Comparison of ENCODE assay signal across 8 cellular contexts in genomic region chr2:64327510-64328414, GRCh38.
DNase-seq lines count a peak whose midpoint lies in the region; ATAC-seq and TF ChIP-seq lines count a peak whose summit lies in the region.

No MANE protein-coding gene starts in this region.

- H3K4me1 Mint-ChIP-seq in nephron: peaks cover 40% of the 10 kb centered on the region

- intact Hi-C loops in esophagus squamous epithelium (cut with DNase I) (loop anchor here (10.0 kb wide), 2 partner anchors 183 to 273 kb away; partner anchors contain the start of gene PELI1), testis (cut with DNase I; ENCODE audit: low total_unique reads) (no loop called here)

- TF ChIP-seq POLR2A in esophagus squamous epithelium (IDR thresholded peaks at IDR 0.05): no peak
- TF ChIP-seq POLR2A in testis (IDR thresholded peaks at IDR 0.05): no peak

- DNase-seq in NCI-H1436 (lab: John Stamatoyannopoulos, UW): peak; percentile 13
- DNase-seq in NCI-H1436 treated with DMSO at 0.1 percent for 48 hours (lab: John Stamatoyannopoulos, UW): no peak
- peak; percentile 22 for DNase-seq in NCI-H2227 treated with DMSO at 0.1 percent for 48 hours (lab: John Stamatoyannopoulos, UW)
- DNase-seq in activated T-cell treated with anti-CD3 and anti-CD28 coated beads for 24 hours (ENCODE audit: low read depth): peak; percentile 37
- no peak for DNase-seq in esophagus squamous epithelium (lab: John Stamatoyannopoulos, UW)
- DNase-seq in testis: peak; percentile 67

- H3K4me3 Mint-ChIP-seq in nephron: no peak overlapping the region

- H3K4me3 ChIP-seq in esophagus squamous epithelium: no peak overlapping the region
- no peak overlapping the region for H3K4me3 ChIP-seq in testis

- H3K27ac ChIP-seq in esophagus squamous epithelium: peak overlapping the region in 3 of 4 donors; percentile 14 to 50 (median 38)
- peak overlapping the region in 1 of 2 donors; percentile 28 for H3K27ac ChIP-seq in testis

- peaks cover 15 to 73% (median 26%) of the 10 kb centered on the region in 3 donors for H3K4me1 ChIP-seq in esophagus squamous epithelium
- peaks cover 9% of the 10 kb centered on the region for H3K4me1 ChIP-seq in testis

- no peaks in the 10 kb centered on the region for H3K9me3 Mint-ChIP-seq in nephron

- H3K27me3 ChIP-seq in esophagus squamous epithelium (no peaks in the 10 kb centered on the region), testis (no peaks in the 10 kb centered on the region)

- WGBS in esophagus squamous epithelium, 2 donors: 59 to 79% methylated on average over 8 of the region's 16 CpGs
- WGBS in testis, 2 donors: 68 to 71% methylated on average over 16 of the region's 16 CpGs

- H3K36me3 ChIP-seq in esophagus squamous epithelium: no peaks in the 10 kb centered on the region
- no peaks in the 10 kb centered on the region for H3K36me3 ChIP-seq in testis (ENCODE audit: low read depth, missing control alignments)

- ATAC-seq in HG02938 (IDR thresholded peaks at IDR 0.05; ENCODE audit: unreplicated experiment): no peak

- H3K9me3 ChIP-seq in esophagus squamous epithelium (no peaks in the 10 kb centered on the region), testis (no peaks in the 10 kb centered on the region)

- peak overlapping the region in 1 of 3 experiments; percentile 25 for H3K27ac Mint-ChIP-seq in nephron

- peaks cover 24% of the 10 kb centered on the region for H3K27me3 Mint-ChIP-seq in nephron (ENCODE audit: low read depth)

- TF ChIP-seq CTCF in esophagus squamous epithelium (IDR thresholded peaks at IDR 0.05): peak in 4 of 6 experiments; percentile 7 to 41 (median 26)
- peak; percentile 35 to 36 (median 35) for TF ChIP-seq CTCF in nephron (IDR thresholded peaks at IDR 0.05; ENCODE audit: unreplicated experiment in 3 of 3)
- peak; percentile 22 to 41 (median 37) for TF ChIP-seq CTCF in testis (IDR thresholded peaks at IDR 0.05)

- H3K36me3 Mint-ChIP-seq in nephron (ENCODE audit: low read depth): no peaks in the 10 kb centered on the region

Comparison
In these comparisons a context has a peak if more than half of its experiments do, and no peak if none do; other contexts are left out.
1. DNase-seq: peak in NCI-H1436 (single experiment), NCI-H2227 treated with DMSO at 0.1 percent for 48 hours (single experiment), activated T-cell treated with anti-CD3 and anti-CD28 coated beads for 24 hours (single experiment) and testis (single experiment); none in NCI-H1436 treated with DMSO at 0.1 percent for 48 hours (single experiment) and esophagus squamous epithelium (single experiment).
2. Peak in every context shown above with its lines, with median percentiles within 50 percentile points of each other: CTCF ChIP-seq.